In genomic region chr10:123044391-123044790, GRCh38 we compare ENCODE assay signal across 12 cellular contexts. TPM values are rescaled to one million over a fixed set of nuclear protein-coding genes. Genes with fewer than 3 reads are reported as not detected.
DNase-seq lines count a peak whose midpoint lies in the region; ATAC-seq, FAIRE-seq and TF ChIP-seq lines count a peak whose summit lies in the region.
"Had no signal": no experiment of that assay in that cellular context is flagged by ENCODE, and none has a peak within 500 bp of the region (broad histone marks: within the 10 kb centered on the region; RNA-seq: fewer than 3 reads in every experiment).

No MANE protein-coding gene starts in this region.

- H3K4me3 Mint-ChIP-seq in GM23338 = no peak overlapping the region
- no peak overlapping the region for H3K4me3 Mint-ChIP-seq in activated CD4-positive, alpha-beta memory T cell treated with anti-CD3 and anti-CD28 coated beads for 36 hours
- H3K4me3 Mint-ChIP-seq: activated CD4-positive, alpha-beta T cell treated with anti-CD3 and anti-CD28 coated beads, Interleukin-2, amount 10 ng/mL, durations not matched to agents 24 days and 14 days had no signal

- H3F3A ChIP-seq in GM23338 (replicated peaks; ENCODE audit: low read depth) = no peaks in the 10 kb centered on the region; the same call in 1 of the 2 replicates

- H3K36me3 Mint-ChIP-seq in GM23338 (ENCODE audit: low read depth) = peaks cover 2% of the 10 kb centered on the region; the same call in 2 of the 3 replicates
- H3K36me3 Mint-ChIP-seq in activated CD4-positive, alpha-beta memory T cell treated with anti-CD3 and anti-CD28 coated beads for 36 hours = peaks cover 5% of the 10 kb centered on the region

- intact Hi-C loops in OCI-LY7 (cut with micrococcal nuclease; ENCODE audit: unreplicated experiment) = loop anchor here (5.0 to 10.0 kb wide), 3 partner anchors 88 to 920 kb away; no protein-coding TSS in a partner anchor
- intact Hi-C loops in activated CD4-positive, alpha-beta memory T cell treated with anti-CD3 and anti-CD28 coated beads for 36 hours (cut with micrococcal nuclease) = no loop called here

- no peak overlapping the region for H3K4me3 ChIP-seq in A549
- H3K4me3 ChIP-seq in GM23338 = no peak overlapping the region
- H3K4me3 ChIP-seq in OCI-LY7 (ENCODE audit: low read depth, low read length, poor library complexity, severe bottlenecking) = no peak overlapping the region
- H3K4me3 ChIP-seq: ascending aorta had no signal

- H3K4me1 ChIP-seq in A549 = no peaks in the 10 kb centered on the region
- H3K4me1 ChIP-seq in GM23338 (ENCODE audit: insufficient read depth) = no peaks in the 10 kb centered on the region
- no peaks in the 10 kb centered on the region for H3K4me1 ChIP-seq in OCI-LY7 (ENCODE audit: insufficient read depth, low read length, poor library complexity, severe bottlenecking)
- H3K4me1 ChIP-seq: ascending aorta had no signal

- WGBS in A549 (ENCODE audit: missing lambda C conversion rate) = 44% methylated on average over 2 of the region's 2 CpGs

- no peak for TF ChIP-seq EP300 in A549 (IDR thresholded peaks at IDR 0.05)

- CTCF ChIA-PET in A549 (lab: Yijun Ruan, JAX) = interaction anchor here (0.8 to 9.2 kb wide), 19 partner anchors 8 to 525 kb away, joined by 3 to 130 read pairs (median 6); partner anchors contain the start of gene BUB3
- CTCF ChIA-PET in OCI-LY7 (lab: Charles Lee; ENCODE audit: unreplicated experiment) = no interaction called here
- CTCF ChIA-PET in activated CD4-positive, alpha-beta memory T cell treated with anti-CD3 and anti-CD28 coated beads for 36 hours (lab: Charles Lee) = interaction anchor here (0.6 to 1.4 kb wide), 2 partner anchors 238 to 336 kb away, joined by 4 to 5 read pairs; no protein-coding TSS in a partner anchor

- no peak overlapping the region for H3K4me2 ChIP-seq in A549
- H3K4me2 ChIP-seq in GM23338 = no peak overlapping the region
- no peak overlapping the region for H3K4me2 ChIP-seq in OCI-LY7 (ENCODE audit: low read length)

- no peaks in the 10 kb centered on the region for H4K20me1 ChIP-seq in GM23338 (replicated peaks; ENCODE audit: insufficient read depth)
- no peaks in the 10 kb centered on the region for H4K20me1 ChIP-seq in OCI-LY7 (ENCODE audit: insufficient read depth, low read length)

- no peak for TF ChIP-seq POLR2A in A549 (IDR thresholded peaks at IDR 0.05; ENCODE audit: low read length)

- ATAC-seq in A549 = no peak
- ATAC-seq in GM23338 = no peak
- ATAC-seq in HG03432 (IDR thresholded peaks at IDR 0.05; ENCODE audit: unreplicated experiment) = no peak
- ATAC-seq in GM21360 (IDR thresholded peaks at IDR 0.05; ENCODE audit: unreplicated experiment) = no peak

- H3K9me3 ChIP-seq in A549 (no peaks in the 10 kb centered on the region), OCI-LY7 (ENCODE audit: low read length) (no peaks in the 10 kb centered on the region)
- H3K9me3 ChIP-seq: ascending aorta had no signal

- POLR2A ChIA-PET in A549 (lab: Yijun Ruan, JAX) (no interaction called here), OCI-LY7 (lab: Charles Lee) (no interaction called here)
- POLR2A ChIA-PET in activated CD4-positive, alpha-beta memory T cell treated with anti-CD3 and anti-CD28 coated beads for 36 hours (lab: Charles Lee) = no interaction called here

- no TSS peak for BruUV-seq in OCI-LY7 (replicated peaks; lab: Mats Ljungman, UMichigan)

- FAIRE-seq in A549 (lab: Jason Lieb, UNC) = no peak
- FAIRE-seq: GM19239 had no signal

- H3K9me2 ChIP-seq in GM23338 (ENCODE audit: insufficient read depth) = no peaks in the 10 kb centered on the region
- no peaks in the 10 kb centered on the region for H3K9me2 ChIP-seq in OCI-LY7 (ENCODE audit: insufficient read depth, low read length)

- H3K27ac Mint-ChIP-seq in GM23338 = no peak overlapping the region
- no peak overlapping the region for H3K27ac Mint-ChIP-seq in activated CD4-positive, alpha-beta memory T cell treated with anti-CD3 and anti-CD28 coated beads for 36 hours
- H3K27ac Mint-ChIP-seq: activated CD4-positive, alpha-beta T cell treated with anti-CD3 and anti-CD28 coated beads, Interleukin-2, amount 10 ng/mL, durations not matched to agents 24 days and 14 days had no signal

- peak; percentile 45 to 52; a peak in 4 of 5 replicates for TF ChIP-seq RAD21 in A549 (conservative IDR thresholded peaks at IDR 0.05 in 1 of 2, IDR thresholded peaks at IDR 0.05 in 1 of 2)

- H3K79me2 ChIP-seq in GM23338 (replicated peaks; ENCODE audit: insufficient read depth) (no peaks in the 10 kb centered on the region), OCI-LY7 (ENCODE audit: insufficient read depth, low read depth, low read length) (no peaks in the 10 kb centered on the region)

- peaks cover 8% of the 10 kb centered on the region; the same call in 2 of the 3 replicates for H3K4me1 Mint-ChIP-seq in GM23338
- H3K4me1 Mint-ChIP-seq in activated CD4-positive, alpha-beta memory T cell treated with anti-CD3 and anti-CD28 coated beads for 36 hours (ENCODE audit: low read depth) = no peaks in the 10 kb centered on the region

- H3K27me3 ChIP-seq in GM23338 (ENCODE audit: insufficient read depth) = no peaks in the 10 kb centered on the region
- H3K27me3 ChIP-seq: ascending aorta had no signal

- no peaks in the 10 kb centered on the region for H3K9me3 Mint-ChIP-seq in GM23338
- H3K9me3 Mint-ChIP-seq in activated CD4-positive, alpha-beta memory T cell treated with anti-CD3 and anti-CD28 coated beads for 36 hours = no peaks in the 10 kb centered on the region
- H3K9me3 Mint-ChIP-seq: activated CD4-positive, alpha-beta T cell treated with anti-CD3 and anti-CD28 coated beads, Interleukin-2, amount 10 ng/mL, durations not matched to agents 24 days and 14 days had no signal

- H3K27ac ChIP-seq in A549 (no peak overlapping the region), GM23338 (ENCODE audit: low read depth) (no peak overlapping the region), OCI-LY7 (ENCODE audit: low read depth, low read length, poor library complexity, severe bottlenecking) (no peak overlapping the region)
- H3K27ac ChIP-seq: ascending aorta had no signal

- peaks cover under 1% of the 10 kb centered on the region for H3K27me3 Mint-ChIP-seq in GM23338 (ENCODE audit: insufficient read depth, low read depth, poor library complexity)
- H3K27me3 Mint-ChIP-seq in activated CD4-positive, alpha-beta memory T cell treated with anti-CD3 and anti-CD28 coated beads for 36 hours = no peaks in the 10 kb centered on the region
- H3K27me3 Mint-ChIP-seq: activated CD4-positive, alpha-beta T cell treated with anti-CD3 and anti-CD28 coated beads, Interleukin-2, amount 10 ng/mL, durations not matched to agents 24 days and 14 days had no signal

- TF ChIP-seq CTCF in A549 (IDR thresholded peaks at IDR 0.05) (peak; percentile 52), GM23338 (conservative IDR thresholded peaks at IDR 0.05; ENCODE audit: low read depth in 2 of 2) (peak; percentile 62 to 67), OCI-LY7 (conservative IDR thresholded peaks at IDR 0.05; ENCODE audit: low read length) (peak; percentile 41)

- no peak overlapping the region for H2AFZ ChIP-seq in GM23338
- H2AFZ ChIP-seq in OCI-LY7 (ENCODE audit: low read length) = no peak overlapping the region

- DNase-seq in A549 (ENCODE audit: low read depth in 1 of 2, low spot score in 1 of 2) (peak in 1 of 2 experiments; percentile 23), GM23338 (ENCODE audit: low spot score) (peak; percentile 37), OCI-LY7 (ENCODE audit: low spot score) (no peak), fibroblast of peridontal ligament (ENCODE audit: extremely low read depth) (peak; percentile 27)
- DNase-seq in activated CD4-positive, alpha-beta T cell treated with anti-CD3 and anti-CD28 coated beads for 1 hour = no peak
- DNase-seq in activated CD4-positive, alpha-beta memory T cell treated with anti-CD3 and anti-CD28 coated beads for 36 hours = no peak
- DNase-seq: activated CD4-positive, alpha-beta T cell treated with anti-CD3 and anti-CD28 coated beads, Interleukin-2, amount 10 ng/mL, durations not matched to agents 24 days and 14 days; stimulated activated naive CD4-positive, alpha-beta T cell had no signal

- no peaks in the 10 kb centered on the region for H3K36me3 ChIP-seq in GM23338 (ENCODE audit: insufficient read depth)
- H3K36me3 ChIP-seq in OCI-LY7 (ENCODE audit: insufficient read depth, low read length) = no peaks in the 10 kb centered on the region

TF ChIP-seq in A549, 52 proteins besides CTCF, POLR2A, EP300 and RAD21:
- TF ChIP-seq CBX8 (IDR thresholded peaks at IDR 0.05) (no peak), SMC3 (IDR thresholded peaks at IDR 0.05) (peak; percentile 37; the same call in 2 of the 3 replicates)

TF ChIP-seq in GM23338, 12 proteins besides CTCF, POLR2A, EP300 and RAD21 (continues in another document):
- no peak for TF ChIP-seq POLR2AphosphoS5 (IDR thresholded peaks at IDR 0.05; ENCODE audit: low read depth)
- no peak for TF ChIP-seq STAT1 (IDR thresholded peaks at IDR 0.05; ENCODE audit: unreplicated experiment)

RNA-seq across cellular contexts. Expression of gene ACADSB, which starts 35.6 kb away (rescaled TPM):
- polyA plus RNA-seq in A549 (2011; rRNA removed) = 16.1 and 18.5 TPM in 2 replicates
- 3.7 and 3.8 TPM in 2 replicates for polyA plus RNA-seq in A549 (2012; cell fraction: cytosol; rRNA removed)
- 1.4 and 2.3 TPM in 2 replicates for polyA plus RNA-seq in A549 (2012; cell fraction: nucleus; rRNA removed)
- 8.5 to 9.1 TPM (median 9.0 TPM) in 3 replicates for polyA plus RNA-seq in A549 (2017; fragmentation: RNase III; extraction: RNeasy Plus Mini Kit Qiagen cat#74134 plus additional on column Dnase treatment)
- 3.4 and 3.5 TPM in 2 replicates for polyA minus RNA-seq in A549 (2011; rRNA and poly(A)+ RNA removed)
- 6.5 and 8.5 TPM in 2 replicates for total RNA-seq in GM23338 (2014; rRNA removed; shearing (Covaris generic))
- polyA plus RNA-seq in GM23338 (2016; fragmentation: Nextera tagmentation; extraction: Ambion mirVana) = 3.7 and 4.1 TPM in 2 replicates
- 3.7 and 3.8 TPM in 2 replicates for total RNA-seq in OCI-LY7 (2014; rRNA removed; shearing (Covaris generic))
- total RNA-seq in OCI-LY7 (2022) = 13.4 and 14.7 TPM in 2 replicates
- 10 to 100 TPM; 22.1 to 25.1 TPM for total RNA-seq in activated CD4-positive, alpha-beta memory T cell treated with anti-CD3 and anti-CD28 coated beads for 36 hours

RNA-seq across cellular contexts. Expression of gene IKZF5, which starts 35.8 kb away (rescaled TPM):
- 8.4 and 10.2 TPM in 2 replicates for polyA plus RNA-seq in A549 (2011; rRNA removed)
- polyA plus RNA-seq in A549 (2012; cell fraction: cytosol; rRNA removed) = 2.5 and 3.0 TPM in 2 replicates
- polyA plus RNA-seq in A549 (2012; cell fraction: nucleus; rRNA removed) = 3.7 and 4.0 TPM in 2 replicates
- polyA plus RNA-seq in A549 (2017; fragmentation: RNase III; extraction: RNeasy Plus Mini Kit Qiagen cat#74134 plus additional on column Dnase treatment) = 5.0 to 5.6 TPM (median 5.1 TPM) in 3 replicates
- 4.3 and 4.9 TPM in 2 replicates for polyA minus RNA-seq in A549 (2011; rRNA and poly(A)+ RNA removed)
- 10.5 and 10.7 TPM in 2 replicates for total RNA-seq in GM23338 (2014; rRNA removed; shearing (Covaris generic))
- 5.2 and 6.9 TPM in 2 replicates for polyA plus RNA-seq in GM23338 (2016; fragmentation: Nextera tagmentation; extraction: Ambion mirVana)
- 3.7 and 5.1 TPM in 2 replicates for total RNA-seq in OCI-LY7 (2014; rRNA removed; shearing (Covaris generic))
- total RNA-seq in OCI-LY7 (2022) = 15.2 and 15.8 TPM in 2 replicates
- total RNA-seq in activated CD4-positive, alpha-beta memory T cell treated with anti-CD3 and anti-CD28 coated beads for 36 hours = 10 to 100 TPM; 14.5 to 14.8 TPM

Comparison
In these comparisons a context has a peak if more than half of its experiments do, and no peak if none do; other contexts are left out.
1. DNase-seq: peak in GM23338 (single experiment) and fibroblast of peridontal ligament (single experiment); none in OCI-LY7 (single experiment), activated CD4-positive, alpha-beta T cell treated with anti-CD3 and anti-CD28 coated beads for 1 hour (single experiment) and activated CD4-positive, alpha-beta memory T cell treated with anti-CD3 and anti-CD28 coated beads for 36 hours (single experiment).
2. Peak in every context shown above with its lines, with median percentiles within 50 percentile points of each other: CTCF ChIP-seq.